In genomic region chr2:40164736-40165502, GRCh38 we compare ENCODE assay signal across 1 cellular context.
TF ChIP-seq lines count a peak whose summit lies in the region.

No MANE protein-coding gene starts in this region.

TF ChIP-seq in endothelial cell of umbilical vein, 7 proteins besides CTCF, POLR2A, EP300 and RAD21:
- TF ChIP-seq GATA2 (IDR thresholded peaks at IDR 0.05; ENCODE audit: insufficient read depth, insufficient read length, low read depth, low read length) = no peak
- TF ChIP-seq FOS (IDR thresholded peaks at IDR 0.05; ENCODE audit: borderline replicate concordance, insufficient read depth, low read length) = no peak
- TF ChIP-seq JUN (IDR thresholded peaks at IDR 0.05; ENCODE audit: borderline replicate concordance, insufficient read depth, insufficient read length, low read depth) = no peak
- no peak for TF ChIP-seq POLR2AphosphoS5 (IDR thresholded peaks at IDR 0.05; ENCODE audit: insufficient read depth, low read depth, low read length)
- no peak for TF ChIP-seq MYC (IDR thresholded peaks at IDR 0.05; ENCODE audit: low read depth, low read length)
- no peak for TF ChIP-seq EZH2 (IDR thresholded peaks at IDR 0.05; ENCODE audit: borderline replicate concordance, low read depth, low read length, severe bottlenecking)
- TF ChIP-seq, protein P1, sequence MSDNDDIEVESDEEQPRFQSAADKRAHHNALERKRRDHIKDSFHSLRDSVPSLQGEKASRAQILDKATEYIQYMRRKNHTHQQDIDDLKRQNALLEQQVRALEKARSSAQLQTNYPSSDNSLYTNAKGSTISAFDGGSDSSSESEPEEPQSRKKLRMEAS (IDR thresholded peaks at IDR 0.05; ENCODE audit: insufficient read depth, insufficient read length) = no peak
